ENCODE assay signal across 30 cellular contexts in the genomic region with DNA sequence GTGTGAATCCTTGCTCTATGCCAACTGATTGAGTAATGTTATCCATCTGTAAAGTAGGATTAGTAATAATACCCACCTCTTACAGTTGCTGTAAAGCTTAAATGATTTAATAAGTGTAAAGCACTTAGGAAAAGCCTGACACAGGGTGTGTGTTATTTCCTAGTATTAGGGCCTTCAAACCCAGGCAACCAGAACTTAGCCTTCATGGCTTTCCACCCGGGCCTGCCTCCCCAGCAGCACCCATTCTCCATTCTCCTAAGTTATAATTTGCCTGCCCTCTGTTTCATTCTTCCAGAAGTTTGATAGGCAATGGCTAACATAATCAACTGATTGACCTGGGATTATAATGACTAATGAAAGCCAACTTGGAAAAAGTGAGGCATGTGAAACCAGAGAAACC. TPM values are rescaled to one million over a fixed set of nuclear protein-coding genes. Genes with fewer than 3 reads are reported as not detected.
"Had no signal": no experiment of that assay in that cellular context is flagged by ENCODE, and none has a peak within 500 bp of the region (broad histone marks: within the 10 kb centered on the region; RNA-seq: fewer than 3 reads in every experiment).

No MANE protein-coding gene starts in this region.

- H3K27me3 Mint-ChIP-seq: dendritic cell treated with granulocyte-macrophage colony-stimulating factor and Interleukin-4, amounts not matched to agents 40 ng/mL and 50 ng/mL, for 4 days; effector memory CD8-positive, alpha-beta T cell had no signal

- H3K9me3 Mint-ChIP-seq: endodermal cell had no signal

- H3K27me3 ChIP-seq: colonic mucosa, gastrocnemius medialis, heart right ventricle, left lung had no signal

- H3K36me3 Mint-ChIP-seq: mesothelial cell of epicardium, naive B cell had no signal

- H3K4me1 Mint-ChIP-seq: endodermal cell, mesothelial cell of epicardium, naive B cell had no signal

- H3K27ac Mint-ChIP-seq: dendritic cell treated with granulocyte-macrophage colony-stimulating factor and Interleukin-4, amounts not matched to agents 40 ng/mL and 50 ng/mL, for 4 days; effector memory CD8-positive, alpha-beta T cell; endodermal cell; mesothelial cell of epicardium; naive B cell had no signal

- ATAC-seq: effector memory CD8-positive, alpha-beta T cell; gastrocnemius medialis; heart right ventricle; left cardiac atrium; left lung; left ventricle myocardium superior; lower lobe of right lung; mucosa of descending colon had no signal

- H3K4me1 ChIP-seq: colonic mucosa, gastrocnemius medialis, heart right ventricle, left lung, lower lobe of right lung had no signal

- H3K9me3 ChIP-seq: colonic mucosa, esophagus squamous epithelium, gastrocnemius medialis, left lung, lower lobe of right lung, mucosa of descending colon had no signal

- H3K36me3 ChIP-seq: colonic mucosa, esophagus squamous epithelium, gastrocnemius medialis, heart right ventricle, left lung, lower lobe of right lung had no signal

- H3K4me3 ChIP-seq: colonic mucosa, esophagus squamous epithelium, gastrocnemius medialis, heart right ventricle, left lung, lower lobe of right lung, mucosa of descending colon had no signal

- H3K4me3 Mint-ChIP-seq: dendritic cell treated with granulocyte-macrophage colony-stimulating factor and Interleukin-4, amounts not matched to agents 40 ng/mL and 50 ng/mL, for 4 days; effector memory CD8-positive, alpha-beta T cell; endodermal cell; mesothelial cell of epicardium; naive B cell had no signal

- H3K27ac ChIP-seq: colonic mucosa, epithelial cell of prostate, esophagus squamous epithelium, gastrocnemius medialis, heart right ventricle, left lung, lower lobe of right lung had no signal

- DNase-seq: colonic mucosa; cortex of kidney; effector CD8-positive, alpha-beta T cell; effector memory CD8-positive, alpha-beta T cell; endodermal cell; erythroblast; esophagus squamous epithelium; foreskin fibroblast; foreskin melanocyte; gastrocnemius medialis; glutamatergic neuron; head of caudate nucleus; heart right ventricle; hippocampal formation; left cardiac atrium; left lung; left ventricle myocardium superior; lower lobe of right lung; mesenchymal stem cell; mucosa of descending colon; naive B cell had no signal

RNA-seq across cellular contexts. Expression of gene PDZRN4, which starts 20.4 kb away (rescaled TPM):
- total RNA-seq: dermis microvascular lymphatic vessel endothelial cell, glomerular endothelial cell, kidney epithelial cell, lung microvascular endothelial cell, mesenteric fat pad, myocyte had no signal
